In the genomic region with DNA sequence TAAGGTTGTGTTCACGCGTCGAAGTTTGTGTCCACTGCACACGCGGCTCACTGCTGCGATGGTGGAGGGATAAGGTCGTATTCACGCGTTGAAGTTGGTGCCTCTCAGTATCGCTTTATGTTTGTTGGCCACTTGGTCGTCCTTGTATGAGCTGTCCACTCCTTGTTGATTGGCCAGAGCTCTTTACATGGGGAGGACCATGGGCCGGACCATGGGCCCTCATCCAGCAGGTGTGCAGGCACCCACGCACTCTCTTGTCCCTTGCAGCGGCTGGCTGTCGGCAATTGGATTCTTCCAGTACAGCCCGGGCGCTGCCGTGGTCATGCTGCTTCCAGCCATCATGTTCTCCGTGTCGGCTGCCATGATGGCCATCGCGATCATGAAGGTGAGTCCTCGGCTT, we compare ENCODE assay signal across 18 cellular contexts. TPM values are rescaled to one million over a fixed set of nuclear protein-coding genes. Genes with fewer than 3 reads are reported as not detected.
A peak's percentile ranks its signal among the peaks of the same experiment; 100 is the strongest.
DNase-seq lines count a peak whose midpoint lies in the region; ATAC-seq and TF ChIP-seq lines count a peak whose summit lies in the region.
"Had no signal": no experiment of that assay in that cellular context is flagged by ENCODE, and none has a peak within 500 bp of the region (broad histone marks: within the 10 kb centered on the region; RNA-seq: fewer than 3 reads in every experiment).

No MANE protein-coding gene starts in this region.

- ATAC-seq in activated T-helper 17 cell treated with anti-CD3 and anti-CD28 coated beads, Interleukin-2, amount 50 U/mL, for 72 hours (replicated peaks), result no peak
- no peak for ATAC-seq in stimulated activated naive B cell treated with anti-CD40 and anti-IgM and Interleukin-4, amounts not matched to agents 10 μg/mL and 1 μg/mL and 100 μg/mL, for 72 hours (replicated peaks)
- ATAC-seq in left lobe of liver (no peak), HG02970 (IDR thresholded peaks at IDR 0.05; ENCODE audit: low FRiP score, unreplicated experiment) (no peak)
- ATAC-seq in activated CD8-positive, alpha-beta T cell treated with anti-CD3 and anti-CD28 coated beads, Interleukin-2, amount 10 ng/mL, durations not matched to agents 7 days and 5 days, result no peak

- peaks cover 5% of the 10 kb centered on the region; the same call in 1 of the 2 replicates for H3K79me2 ChIP-seq in MM.1S (ENCODE audit: low read length)

- H3K9me2 ChIP-seq in MM.1S (replicated peaks; ENCODE audit: insufficient read depth, low read length), result no peaks in the 10 kb centered on the region

- H3K36me3 Mint-ChIP-seq in activated T-cell treated with anti-CD3 and anti-CD28 coated beads, Interleukin-2, amount 50 U/mL, for 24 hours (ENCODE audit: low read depth), result peaks cover 66% of the 10 kb centered on the region
- peaks cover 28% of the 10 kb centered on the region for H3K36me3 Mint-ChIP-seq in activated T-helper 17 cell treated with anti-CD3 and anti-CD28 coated beads, Interleukin-2, amount 50 U/mL, for 72 hours (ENCODE audit: low read depth)
- H3K36me3 Mint-ChIP-seq in stimulated activated naive B cell treated with anti-CD40 and anti-IgM and Interleukin-4, amounts not matched to agents 10 μg/mL and 1 μg/mL and 100 μg/mL, for 72 hours, result peaks cover 27 to 48% of the 10 kb centered on the region in 2 donors
- H3K36me3 Mint-ChIP-seq in activated CD8-positive, alpha-beta T cell treated with anti-CD3 and anti-CD28 coated beads, Interleukin-2, amount 10 ng/mL, durations not matched to agents 7 days and 5 days (ENCODE audit: low read depth), result peaks cover 24% of the 10 kb centered on the region

- no peaks in the 10 kb centered on the region for H3K27me3 Mint-ChIP-seq in activated T-cell treated with anti-CD3 and anti-CD28 coated beads, Interleukin-2, amount 50 U/mL, for 24 hours
- no peaks in the 10 kb centered on the region for H3K27me3 Mint-ChIP-seq in activated T-helper 17 cell treated with anti-CD3 and anti-CD28 coated beads, Interleukin-2, amount 50 U/mL, for 72 hours
- no peaks in the 10 kb centered on the region for H3K27me3 Mint-ChIP-seq in stimulated activated naive B cell treated with anti-CD40 and anti-IgM and Interleukin-4, amounts not matched to agents 10 μg/mL and 1 μg/mL and 100 μg/mL, for 72 hours
- H3K27me3 Mint-ChIP-seq in activated CD8-positive, alpha-beta T cell treated with anti-CD3 and anti-CD28 coated beads, Interleukin-2, amount 10 ng/mL, durations not matched to agents 7 days and 5 days (ENCODE audit: low read depth), result peaks cover 2% of the 10 kb centered on the region
- H3K27me3 Mint-ChIP-seq: CD4-positive, alpha-beta T cell had no signal

- no peaks in the 10 kb centered on the region for H3K9me3 Mint-ChIP-seq in activated T-cell treated with anti-CD3 and anti-CD28 coated beads, Interleukin-2, amount 50 U/mL, for 24 hours
- no peaks in the 10 kb centered on the region for H3K9me3 Mint-ChIP-seq in activated T-helper 17 cell treated with anti-CD3 and anti-CD28 coated beads, Interleukin-2, amount 50 U/mL, for 72 hours
- no peaks in the 10 kb centered on the region for H3K9me3 Mint-ChIP-seq in stimulated activated naive B cell treated with anti-CD40 and anti-IgM and Interleukin-4, amounts not matched to agents 10 μg/mL and 1 μg/mL and 100 μg/mL, for 72 hours
- no peaks in the 10 kb centered on the region for H3K9me3 Mint-ChIP-seq in activated CD8-positive, alpha-beta T cell treated with anti-CD3 and anti-CD28 coated beads, Interleukin-2, amount 10 ng/mL, durations not matched to agents 7 days and 5 days (ENCODE audit: insufficient read depth)
- H3K9me3 Mint-ChIP-seq: CD4-positive, alpha-beta T cell had no signal

- H3K9ac ChIP-seq in MM.1S (ENCODE audit: low read length), result no peak overlapping the region

- peaks cover 24% of the 10 kb centered on the region for H3K4me1 Mint-ChIP-seq in activated T-cell treated with anti-CD3 and anti-CD28 coated beads, Interleukin-2, amount 50 U/mL, for 24 hours (ENCODE audit: low read depth)
- peaks cover 5% of the 10 kb centered on the region for H3K4me1 Mint-ChIP-seq in activated T-helper 17 cell treated with anti-CD3 and anti-CD28 coated beads, Interleukin-2, amount 50 U/mL, for 72 hours
- H3K4me1 Mint-ChIP-seq in stimulated activated naive B cell treated with anti-CD40 and anti-IgM and Interleukin-4, amounts not matched to agents 10 μg/mL and 1 μg/mL and 100 μg/mL, for 72 hours, result peaks cover 4 to 9% of the 10 kb centered on the region in 2 donors
- peaks cover 8% of the 10 kb centered on the region for H3K4me1 Mint-ChIP-seq in activated CD8-positive, alpha-beta T cell treated with anti-CD3 and anti-CD28 coated beads, Interleukin-2, amount 10 ng/mL, durations not matched to agents 7 days and 5 days (ENCODE audit: low read depth)

- no peak for TF ChIP-seq CTCF in MM.1S (IDR thresholded peaks at IDR 0.05; ENCODE audit: low read length)

- H3K36me3 ChIP-seq in MM.1S (replicated peaks; ENCODE audit: insufficient read depth, low read length), result no peaks in the 10 kb centered on the region

- H3F3A ChIP-seq in MM.1S (ENCODE audit: insufficient read depth, low read length), result peaks cover 19% of the 10 kb centered on the region

- no peak overlapping the region for H3K4me3 Mint-ChIP-seq in activated T-cell treated with anti-CD3 and anti-CD28 coated beads, Interleukin-2, amount 50 U/mL, for 24 hours
- peak overlapping the region; percentile 52 for H3K4me3 Mint-ChIP-seq in activated T-helper 17 cell treated with anti-CD3 and anti-CD28 coated beads, Interleukin-2, amount 50 U/mL, for 72 hours
- H3K4me3 Mint-ChIP-seq in stimulated activated naive B cell treated with anti-CD40 and anti-IgM and Interleukin-4, amounts not matched to agents 10 μg/mL and 1 μg/mL and 100 μg/mL, for 72 hours, result no peak overlapping the region
- H3K4me3 Mint-ChIP-seq in activated CD8-positive, alpha-beta T cell treated with anti-CD3 and anti-CD28 coated beads, Interleukin-2, amount 10 ng/mL, durations not matched to agents 7 days and 5 days, result no peak overlapping the region
- H3K4me3 Mint-ChIP-seq: CD4-positive, alpha-beta T cell had no signal

- no peaks in the 10 kb centered on the region for H4K20me1 ChIP-seq in MM.1S (ENCODE audit: insufficient read depth, low read length)

- H3K27ac Mint-ChIP-seq in activated T-cell treated with anti-CD3 and anti-CD28 coated beads, Interleukin-2, amount 50 U/mL, for 24 hours, result peak overlapping the region; percentile 59
- peak overlapping the region; percentile 65 for H3K27ac Mint-ChIP-seq in activated T-helper 17 cell treated with anti-CD3 and anti-CD28 coated beads, Interleukin-2, amount 50 U/mL, for 72 hours
- H3K27ac Mint-ChIP-seq in stimulated activated naive B cell treated with anti-CD40 and anti-IgM and Interleukin-4, amounts not matched to agents 10 μg/mL and 1 μg/mL and 100 μg/mL, for 72 hours, result peak overlapping the region; percentile 20
- no peak overlapping the region for H3K27ac Mint-ChIP-seq in activated CD8-positive, alpha-beta T cell treated with anti-CD3 and anti-CD28 coated beads, Interleukin-2, amount 10 ng/mL, durations not matched to agents 7 days and 5 days
- H3K27ac Mint-ChIP-seq: CD4-positive, alpha-beta T cell had no signal

- DNase-seq in activated T-cell treated with anti-CD3 and anti-CD28 coated beads, Interleukin-2, amount 50 U/mL, for 24 hours, result no peak
- DNase-seq in activated T-cell treated with anti-CD3 and anti-CD28 coated beads for 4 hours (no peak), MM.1S (no peak), left lobe of liver (ENCODE audit: low spot score) (no peak)
- no peak for DNase-seq in stimulated activated naive B cell treated with anti-CD40 and anti-IgM and Interleukin-4, amounts not matched to agents 10 μg/mL and 1 μg/mL and 100 μg/mL, for 72 hours
- no peak for DNase-seq in activated CD8-positive, alpha-beta T cell treated with anti-CD3 and anti-CD28 coated beads, Interleukin-2, amount 10 ng/mL, durations not matched to agents 7 days and 5 days
- DNase-seq: DND-41, Karpas-422, NCI-H1105 treated with DMSO at 0.1 percent for 48 hours, NCI-H187, NCI-H2171, NCI-H446 treated with DMSO at 0.1 percent for 48 hours, NCI-H748 treated with DMSO at 0.1 percent for 48 hours, SHP77 had no signal

- no peak overlapping the region for H2AFZ ChIP-seq in MM.1S (ENCODE audit: low read length)

- H3K27ac ChIP-seq in MM.1S (ENCODE audit: low read length), result peak overlapping the region; percentile 70; the same call in 1 of the 2 replicates

- POLR2A ChIA-PET in activated CD8-positive, alpha-beta T cell treated with anti-CD3 and anti-CD28 coated beads, Interleukin-2, amount 10 ng/mL, durations not matched to agents 7 days and 5 days (lab: Charles Lee), result no interaction called here

- peak overlapping the region; percentile 67; the same call in 1 of the 2 replicates for H3K4me2 ChIP-seq in MM.1S (ENCODE audit: low read depth, low read length)

- H3K4me3 ChIP-seq in MM.1S (ENCODE audit: low read length), result 0 out of 2 replicates have a peak overlapping the region, but pooled peaks have one; percentile 17
- H3K4me3 ChIP-seq: Peyer's patch had no signal

- H3K9me3 ChIP-seq in MM.1S (replicated peaks; ENCODE audit: insufficient read depth, low read length), result no peaks in the 10 kb centered on the region
- H3K9me3 ChIP-seq: Peyer's patch had no signal

- H3K4me1 ChIP-seq in MM.1S (ENCODE audit: low read length), result peaks cover 15% of the 10 kb centered on the region
- H3K4me1 ChIP-seq: Peyer's patch had no signal

- CTCF ChIA-PET in activated CD8-positive, alpha-beta T cell treated with anti-CD3 and anti-CD28 coated beads, Interleukin-2, amount 10 ng/mL, durations not matched to agents 7 days and 5 days (lab: Charles Lee), result interaction anchor here (1.6 kb wide), 1 partner anchor 25 kb away, joined by 6 read pairs; no protein-coding TSS in a partner anchor

- H3K27me3 ChIP-seq in MM.1S (replicated peaks; ENCODE audit: insufficient read depth, low read length), result no peaks in the 10 kb centered on the region
- H3K27me3 ChIP-seq: Peyer's patch had no signal

RNA-seq across cellular contexts. Expression of gene ADAT3, which starts 17.6 kb away (rescaled TPM):
- 10 to 100 TPM; 11.6 to 12.2 TPM for total RNA-seq in activated T-helper 17 cell treated with anti-CD3 and anti-CD28 coated beads, Interleukin-2, amount 50 U/mL, for 72 hours
- 4.5 TPM for total RNA-seq in left lobe of liver
- 10 to 100 TPM in 1 of 2 experiments, 1 to 10 TPM in 1; 9.9 to 11.0 TPM for total RNA-seq in activated CD8-positive, alpha-beta T cell treated with anti-CD3 and anti-CD28 coated beads, Interleukin-2, amount 10 ng/mL, durations not matched to agents 7 days and 5 days

RNA-seq across cellular contexts. Expression of gene SCAMP4, which starts 17.6 kb away (rescaled TPM):
- total RNA-seq in activated T-helper 17 cell treated with anti-CD3 and anti-CD28 coated beads, Interleukin-2, amount 50 U/mL, for 72 hours, result 10 to 100 TPM; 31.7 to 36.4 TPM
- 23.9 TPM for total RNA-seq in left lobe of liver
- total RNA-seq in activated CD8-positive, alpha-beta T cell treated with anti-CD3 and anti-CD28 coated beads, Interleukin-2, amount 10 ng/mL, durations not matched to agents 7 days and 5 days, result 10 to 100 TPM; 29.9 to 37.2 TPM

RNA-seq across cellular contexts. Expression of gene CSNK1G2, which starts 18.2 kb away (rescaled TPM):
- total RNA-seq in activated T-helper 17 cell treated with anti-CD3 and anti-CD28 coated beads, Interleukin-2, amount 50 U/mL, for 72 hours, result 10 to 100 TPM; 50.2 to 50.7 TPM
- 21.8 TPM for total RNA-seq in left lobe of liver
- total RNA-seq in activated CD8-positive, alpha-beta T cell treated with anti-CD3 and anti-CD28 coated beads, Interleukin-2, amount 10 ng/mL, durations not matched to agents 7 days and 5 days, result 100 to 1,000 TPM; 103 to 105 TPM

RNA-seq across cellular contexts. Expression of gene ABHD17A, which starts 37.5 kb away (rescaled TPM):
- total RNA-seq in activated T-helper 17 cell treated with anti-CD3 and anti-CD28 coated beads, Interleukin-2, amount 50 U/mL, for 72 hours, result 100 to 1,000 TPM in 1 of 2 donors, 10 to 100 TPM in 1; 84.4 to 109 TPM
- total RNA-seq in left lobe of liver, result 29.4 TPM
- total RNA-seq in activated CD8-positive, alpha-beta T cell treated with anti-CD3 and anti-CD28 coated beads, Interleukin-2, amount 10 ng/mL, durations not matched to agents 7 days and 5 days, result 100 to 1,000 TPM; 181 to 196 TPM

RNA-seq across cellular contexts. Expression of gene KLF16, which starts 59.4 kb away (rescaled TPM):
- 10 to 100 TPM; 16.3 to 32.9 TPM for total RNA-seq in activated T-helper 17 cell treated with anti-CD3 and anti-CD28 coated beads, Interleukin-2, amount 50 U/mL, for 72 hours
- total RNA-seq in left lobe of liver, result 11.9 TPM
- total RNA-seq in activated CD8-positive, alpha-beta T cell treated with anti-CD3 and anti-CD28 coated beads, Interleukin-2, amount 10 ng/mL, durations not matched to agents 7 days and 5 days, result 10 to 100 TPM; 26.5 to 29.8 TPM
